ENCODE assay signal across 6 cellular contexts in genomic region chr1:1374068-1374860, GRCh38. TPM values are rescaled to one million over a fixed set of nuclear protein-coding genes. Genes with fewer than 3 reads are reported as not detected.
DNase-seq lines count a peak whose midpoint lies in the region; ATAC-seq and TF ChIP-seq lines count a peak whose summit lies in the region.

No MANE protein-coding gene starts in this region.

- H3K27me3 Mint-ChIP-seq in activated B cell treated with CpG ODN at 0.5 μM for 24 hours: no peaks in the 10 kb centered on the region

- H3K4me1 Mint-ChIP-seq in activated B cell treated with CpG ODN at 0.5 μM for 24 hours: peaks cover 23% of the 10 kb centered on the region

- TF ChIP-seq POLR2A in lower leg skin (IDR thresholded peaks at IDR 0.05): no peak

- DNase-seq in activated B cell treated with CpG ODN at 0.5 μM for 24 hours (no peak), lower leg skin (ENCODE audit: low spot score in 2 of 2) (no peak), DMS153 (lab: John Stamatoyannopoulos, UW) (no peak)

- H3K4me3 Mint-ChIP-seq in activated B cell treated with CpG ODN at 0.5 μM for 24 hours: peak overlapping the region; percentile 90

- peak overlapping the region; percentile 72 for H3K27ac Mint-ChIP-seq in activated B cell treated with CpG ODN at 0.5 μM for 24 hours

- intact Hi-C loops in activated B cell treated with CpG ODN at 0.5 μM for 24 hours (cut with micrococcal nuclease): loop anchor here (2.0 to 5.0 kb wide), 2 partner anchors 131 to 342 kb away; no protein-coding TSS in a partner anchor
- intact Hi-C loops in lower leg skin (cut with DNase I; ENCODE audit: low total_unique reads): no loop called here

- CTCF ChIA-PET in activated B cell treated with CpG ODN at 0.5 μM for 24 hours (lab: Charles Lee): interaction anchor here (0.9 to 1.6 kb wide), 3 partner anchors 33 to 390 kb away, joined by 3 to 4 read pairs (median 3); no protein-coding TSS in a partner anchor

- whole genome bisulfite sequencing in lower leg skin, 2 donors: 24 to 25% methylated on average over 44 to 51 of the region's 56 CpGs

- TF ChIP-seq CTCF in activated B cell treated with CpG ODN at 0.5 μM for 24 hours (IDR thresholded peaks at IDR 0.05) (no peak), lower leg skin (IDR thresholded peaks at IDR 0.05) (no peak)

- ATAC-seq in HG02642 (IDR thresholded peaks at IDR 0.05; ENCODE audit: poor library complexity, unreplicated experiment): peak; percentile 8
- ATAC-seq in activated B cell treated with CpG ODN at 0.5 μM for 24 hours (ENCODE audit: low read depth): no peak
- no peak for ATAC-seq in HG03457 (IDR thresholded peaks at IDR 0.05; ENCODE audit: unreplicated experiment)
- no peak for ATAC-seq in HG03378 (IDR thresholded peaks at IDR 0.05; ENCODE audit: unreplicated experiment)

- peaks cover 10% of the 10 kb centered on the region for H3K36me3 Mint-ChIP-seq in activated B cell treated with CpG ODN at 0.5 μM for 24 hours (ENCODE audit: low read depth)

- H3K9me3 Mint-ChIP-seq in activated B cell treated with CpG ODN at 0.5 μM for 24 hours: no peaks in the 10 kb centered on the region

- POLR2A ChIA-PET in activated B cell treated with CpG ODN at 0.5 μM for 24 hours (lab: Charles Lee): interaction anchor here (1.3 to 7.6 kb wide), 7 partner anchors 11 to 66 kb away, joined by 4 to 116 read pairs (median 7); partner anchors contain the start of genes CCNL2 and MRPL20

- peak overlapping the region; percentile 92 for H3K4me3 ChIP-seq in lower leg skin (ENCODE audit: low read depth, poor library complexity, severe bottlenecking)

RNA-seq across cellular contexts. Expression of gene AURKAIP1, which starts 0.7 kb away (rescaled TPM):
- total RNA-seq in activated B cell treated with CpG ODN at 0.5 μM for 24 hours (91.5 and 105 TPM in 2 replicates), lower leg skin (100 to 1,000 TPM in 3 of 4 donors, 10 to 100 TPM in 1; 97.3 to 140 (median 114) TPM)

RNA-seq across cellular contexts. Expression of gene MXRA8, which starts 15.9 kb away (rescaled TPM):
- 0.07 and 0.16 TPM in 2 replicates for total RNA-seq in activated B cell treated with CpG ODN at 0.5 μM for 24 hours
- 10 to 100 TPM; 34.1 to 76.1 (median 35.9) TPM for total RNA-seq in lower leg skin

RNA-seq across cellular contexts. Expression of gene CCNL2, which starts 24.9 kb away (rescaled TPM):
- total RNA-seq in activated B cell treated with CpG ODN at 0.5 μM for 24 hours (188 and 225 TPM in 2 replicates), lower leg skin (100 to 1,000 TPM; 122 to 249 (median 142) TPM)

RNA-seq across cellular contexts. Expression of gene DVL1, which starts 25.0 kb away (rescaled TPM):
- total RNA-seq in activated B cell treated with CpG ODN at 0.5 μM for 24 hours (29.3 and 30.7 TPM in 2 replicates), lower leg skin (100 to 1,000 TPM in 3 of 4 donors, 10 to 100 TPM in 1; 92.0 to 163 (median 113) TPM)

RNA-seq across cellular contexts. Expression of gene MRPL20, which starts 32.8 kb away (rescaled TPM):
- total RNA-seq in activated B cell treated with CpG ODN at 0.5 μM for 24 hours: 134 and 136 TPM in 2 replicates
- 100 to 1,000 TPM in 3 of 4 donors, 10 to 100 TPM in 1; 83.4 to 122 (median 106) TPM for total RNA-seq in lower leg skin

Comparison
In these comparisons a context has a peak if more than half of its experiments do, and no peak if none do; other contexts are left out.
1. RNA of gene MXRA8, which starts 15.9 kb away (total RNA-seq): 34.1 to 76.1 TPM in lower leg skin; 0.07 to 0.16 TPM in activated B cell treated with CpG ODN at 0.5 μM for 24 hours; every median in the first group is over 10 times any median in the second.